In the genomic region with DNA sequence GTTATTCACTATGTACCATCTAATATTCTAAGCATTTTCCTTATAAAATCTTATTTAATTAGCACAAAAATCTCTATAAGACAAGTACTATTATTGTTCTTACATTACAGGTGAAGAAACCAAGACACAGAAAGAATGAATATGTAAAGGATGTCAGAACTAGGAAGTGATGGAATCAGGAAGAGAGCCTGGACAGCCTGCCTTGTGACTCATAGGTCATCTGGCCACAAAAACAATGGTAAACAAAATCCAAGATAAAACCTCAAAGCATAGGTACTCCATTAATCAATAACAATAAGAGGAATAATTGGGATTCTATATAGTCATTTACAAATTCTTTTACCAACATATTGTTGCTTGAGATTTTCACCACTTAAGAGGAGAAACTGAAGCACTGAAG, we compare ENCODE assay signal across 18 cellular contexts.
DNase-seq lines count a peak whose midpoint lies in the region; ATAC-seq and TF ChIP-seq lines count a peak whose summit lies in the region.
"Had no signal": no experiment of that assay in that cellular context is flagged by ENCODE, and none has a peak within 500 bp of the region (broad histone marks: within the 10 kb centered on the region; RNA-seq: fewer than 3 reads in every experiment).

No MANE protein-coding gene starts in this region.

- no peaks in the 10 kb centered on the region for H3K4me1 ChIP-seq in lower lobe of right lung
- H3K4me1 ChIP-seq: A549, Caco-2, HAP-1 had no signal

- no peak overlapping the region for H3K4me3 ChIP-seq in lower lobe of right lung
- H3K4me3 ChIP-seq: A549, GM23248, HAP-1 had no signal

- H3K27me3 ChIP-seq in lower lobe of right lung (ENCODE audit: low read depth), result no peaks in the 10 kb centered on the region

- intact Hi-C loops in lower lobe of right lung (cut with DNase I), result no loop called here

- no peaks in the 10 kb centered on the region for H3K36me3 ChIP-seq in lower lobe of right lung
- H3K36me3 ChIP-seq: HAP-1 had no signal

- TF ChIP-seq CTCF in lower lobe of right lung (IDR thresholded peaks at IDR 0.05), result no peak
- no peak for TF ChIP-seq CTCF in omental fat pad (IDR thresholded peaks at IDR 0.05)

- no peak overlapping the region for H3K27ac ChIP-seq in lower lobe of right lung
- H3K27ac ChIP-seq: 22Rv1, A549, C4-2B, GM23248 had no signal

- ATAC-seq in lower lobe of right lung (no peak), omental fat pad (ENCODE audit: low FRiP score) (no peak)
- ATAC-seq: A549 had no signal

- peak; percentile 65 for DNase-seq in DMS53 (lab: John Stamatoyannopoulos, UW)
- DNase-seq in DMS53 treated with DMSO at 0.1 percent for 48 hours (lab: John Stamatoyannopoulos, UW; ENCODE audit: unreplicated experiment), result no peak
- DNase-seq in amniotic epithelial cell (ENCODE audit: low read depth), result peak; percentile 29
- peak; percentile 12 for DNase-seq in iris pigment epithelial cell (ENCODE audit: low read depth)
- no peak for DNase-seq in activated CD8-positive, alpha-beta memory T cell treated with anti-CD3 and anti-CD28 coated beads for 24 hours
- no peak for DNase-seq in lower lobe of right lung
- no peak for DNase-seq in omental fat pad (ENCODE audit: low spot score)
- DNase-seq: AML-193; Caco-2; CD4-positive, alpha-beta T cell; DND-41; EL; GM23248; IMR-90 had no signal

- no peaks in the 10 kb centered on the region for H3K9me3 ChIP-seq in lower lobe of right lung
- H3K9me3 ChIP-seq: A549, Caco-2, HAP-1 had no signal

Comparison
In these comparisons a context has a peak if more than half of its experiments do, and no peak if none do; other contexts are left out.
1. DNase-seq: peak in DMS53 (single experiment), amniotic epithelial cell (single experiment) and iris pigment epithelial cell (single experiment); none in DMS53 treated with DMSO at 0.1 percent for 48 hours (single experiment), activated CD8-positive, alpha-beta memory T cell treated with anti-CD3 and anti-CD28 coated beads for 24 hours (single experiment), lower lobe of right lung (single experiment) and omental fat pad (single experiment).